8 cellular contexts compared by ENCODE assay signal in genomic region chr19:41521860-41522555, GRCh38. TPM values are rescaled to one million over a fixed set of nuclear protein-coding genes. Genes with fewer than 3 reads are reported as not detected.
DNase-seq lines count a peak whose midpoint lies in the region; ATAC-seq, FAIRE-seq and TF ChIP-seq lines count a peak whose summit lies in the region.

No MANE protein-coding gene starts in this region.

- no peak for TF ChIP-seq EP300 in A549 (IDR thresholded peaks at IDR 0.05)
- TF ChIP-seq EP300 in esophagus muscularis mucosa (IDR thresholded peaks at IDR 0.05) = no peak

- H3K27ac ChIP-seq in A549 (0 out of 6 replicates have a peak overlapping the region, but pooled peaks of 1 of the 2 experiments have one; percentile 19), esophagus muscularis mucosa (replicated peaks in 1 of 4) (peak overlapping the region; percentile 19 to 71 (median 56))

- no peak for TF ChIP-seq RAD21 in A549 (conservative IDR thresholded peaks at IDR 0.05 in 1 of 2, IDR thresholded peaks at IDR 0.05 in 1 of 2)

- 8% methylated on average over 35 of the region's 58 CpGs for WGBS in A549 (ENCODE audit: missing lambda C conversion rate)
- 2% methylated on average over 32 of the region's 58 CpGs for WGBS in esophagus muscularis mucosa

- H3K36me3 Mint-ChIP-seq in type B pancreatic cell = no peaks in the 10 kb centered on the region

- ATAC-seq in A549 (peak; percentile 43 to 71), HG02642 (IDR thresholded peaks at IDR 0.05; ENCODE audit: poor library complexity, unreplicated experiment) (peak; percentile 51), HG02840 (IDR thresholded peaks at IDR 0.05; ENCODE audit: low FRiP score, unreplicated experiment) (no peak)

- no peaks in the 10 kb centered on the region for H3K36me3 ChIP-seq in esophagus muscularis mucosa

- CTCF ChIA-PET in A549 (lab: Yijun Ruan, JAX) = interaction anchor here (1.4 kb wide), 1 partner anchor 72 kb away, joined by 4 read pairs; no protein-coding TSS in a partner anchor

- no peak for FAIRE-seq in A549 (lab: Jason Lieb, UNC)

- no peak overlapping the region for H3K4me3 Mint-ChIP-seq in type B pancreatic cell

- no peak overlapping the region for H3K27ac Mint-ChIP-seq in type B pancreatic cell

- DNase-seq in A549 (ENCODE audit: low read depth in 1 of 2, low spot score in 1 of 2) = no peak
- peak; percentile 41 for DNase-seq in activated CD4-positive, alpha-beta T cell treated with anti-CD3 and anti-CD28 coated beads, Interleukin-2, amount 50 U/mL, for 1 hour
- DNase-seq in esophagus muscularis mucosa (ENCODE audit: extremely low spot score) = no peak
- DNase-seq in stimulated activated CD4-positive, alpha-beta T cell treated with anti-CD3 and anti-CD28 coated beads, Interleukin-2, amount 100 ng/mL, for 4 hours (ENCODE audit: low read depth) = peak; percentile 14
- DNase-seq in HK-2 (ENCODE audit: unreplicated experiment) = no peak
- no peak for DNase-seq in type B pancreatic cell (ENCODE audit: extremely low spot score, unreplicated experiment)

- peaks cover 10% of the 10 kb centered on the region; the same call in 2 of the 3 replicates for H3K4me1 ChIP-seq in A549
- peaks cover 6 to 12% (median 11%) of the 10 kb centered on the region in 4 donors for H3K4me1 ChIP-seq in esophagus muscularis mucosa

- H3K4me1 Mint-ChIP-seq in type B pancreatic cell (ENCODE audit: unreplicated experiment) = no peaks in the 10 kb centered on the region

- peaks cover 71% of the 10 kb centered on the region for H3K27me3 Mint-ChIP-seq in type B pancreatic cell

- intact Hi-C loops in esophagus muscularis mucosa (cut with DNase I) = no loop called here

- no peak for TF ChIP-seq POLR2A in A549 (IDR thresholded peaks at IDR 0.05; ENCODE audit: low read length)
- TF ChIP-seq POLR2A in esophagus muscularis mucosa (IDR thresholded peaks at IDR 0.05; ENCODE audit: low read depth) = no peak

- peaks cover 0 to 85% (median 14%) of the 10 kb centered on the region in 4 donors for H3K27me3 ChIP-seq in esophagus muscularis mucosa

- H3K9me3 Mint-ChIP-seq in type B pancreatic cell = no peaks in the 10 kb centered on the region

- peak overlapping the region; percentile 34 for H3K4me3 ChIP-seq in A549
- peak overlapping the region; percentile 40 to 58 (median 47) for H3K4me3 ChIP-seq in esophagus muscularis mucosa

- H3K9me3 ChIP-seq in A549 (peaks cover 2% of the 10 kb centered on the region; the same call in 1 of the 3 replicates), esophagus muscularis mucosa (no peaks in the 10 kb centered on the region)

- POLR2A ChIA-PET in A549 (lab: Yijun Ruan, JAX) = no interaction called here

- TF ChIP-seq CTCF in A549 (IDR thresholded peaks at IDR 0.05) (no peak), esophagus muscularis mucosa (IDR thresholded peaks at IDR 0.05) (no peak), type B pancreatic cell (conservative IDR thresholded peaks at IDR 0.05) (no peak)

- H3K4me2 ChIP-seq in A549 = peak overlapping the region; percentile 76

TF ChIP-seq in A549, 52 proteins besides CTCF, POLR2A, EP300 and RAD21:
- TF ChIP-seq CBX8 (IDR thresholded peaks at IDR 0.05) (peak; percentile 41; the same call in 1 of the 2 replicates), RNF2 (IDR thresholded peaks at IDR 0.05; ENCODE audit: borderline replicate concordance, low read depth) (peak; percentile 83; the same call in 1 of the 2 replicates), PHF8 (IDR thresholded peaks at IDR 0.05; ENCODE audit: borderline replicate concordance, low read depth) (no peak), ZFP36 (IDR thresholded peaks at IDR 0.05; ENCODE audit: borderline replicate concordance, partially characterized antibody) (peak; percentile 29), RARB (CRISPR knock-in tag; IDR thresholded peaks at IDR 0.05) (no peak)
TF ChIP-seq in A549: peak in this region for 3.

RNA-seq across cellular contexts. Expression of gene CEACAM21, which starts 54.0 kb away (rescaled TPM):
- polyA plus RNA-seq in A549 (2011; rRNA removed) (not detected in 2 replicates), A549 (2017; fragmentation: RNase III; extraction: RNeasy Plus Mini Kit Qiagen cat#74134 plus additional on column Dnase treatment) (not detected in 3 replicates)
- polyA plus RNA-seq in A549 (2012; cell fraction: cytosol; rRNA removed) = not detected in 2 replicates
- polyA plus RNA-seq in A549 (2012; cell fraction: nucleus; rRNA removed) = not detected in 2 replicates
- not detected in 2 replicates for polyA minus RNA-seq in A549 (2011; rRNA and poly(A)+ RNA removed)
- total RNA-seq in esophagus muscularis mucosa (1 to 10 TPM in 1 of 4 donors, under 1 TPM in 1, not detected in 2; 0.83 to 1.8 TPM), type B pancreatic cell (ENCODE audit: low replicate concordance) (not detected in 2 replicates)

Comparison
In these comparisons a context has a peak if more than half of its experiments do, and no peak if none do; other contexts are left out.
1. DNase-seq: peak in activated CD4-positive, alpha-beta T cell treated with anti-CD3 and anti-CD28 coated beads, Interleukin-2, amount 50 U/mL, for 1 hour (single experiment) and stimulated activated CD4-positive, alpha-beta T cell treated with anti-CD3 and anti-CD28 coated beads, Interleukin-2, amount 100 ng/mL, for 4 hours (single experiment); none in A549 (0 of 2), esophagus muscularis mucosa (single experiment), HK-2 (single experiment) and type B pancreatic cell (single experiment).